In genomic region chr10:3293536-3294431, GRCh38 we compare ENCODE assay signal across 19 cellular contexts.
A peak's percentile ranks its signal among the peaks of the same experiment; 100 is the strongest.
DNase-seq lines count a peak whose midpoint lies in the region; ATAC-seq lines count a peak whose summit lies in the region.
"Had no signal": no experiment of that assay in that cellular context is flagged by ENCODE, and none has a peak within 500 bp of the region (broad histone marks: within the 10 kb centered on the region; RNA-seq: fewer than 3 reads in every experiment).

No MANE protein-coding gene starts in this region.

- H3K4me3 ChIP-seq in SJSA1 (no peak overlapping the region), rectal smooth muscle tissue (ENCODE audit: low read length) (no peak overlapping the region)
- H3K4me3 ChIP-seq in CD8-positive, alpha-beta memory T cell (ENCODE audit: low read length): no peak overlapping the region
- H3K4me3 ChIP-seq: cardiac muscle cell, neural progenitor cell, spleen had no signal

- DNase-seq in COLO668 (lab: John Stamatoyannopoulos, UW; ENCODE audit: unreplicated experiment) (peak; percentile 14), SJSA1 (ENCODE audit: low read depth in 1 of 2, low spot score in 2 of 2) (peak in 1 of 2 experiments; percentile 42), fibroblast of the conjunctiva (ENCODE audit: low read depth) (peak; percentile 30)
- DNase-seq in activated naive CD4-positive, alpha-beta T cell (lab: John Stamatoyannopoulos, UW): no peak
- no peak for DNase-seq in CD8-positive, alpha-beta memory T cell
- DNase-seq in activated naive CD8-positive, alpha-beta T cell treated with anti-CD3 and anti-CD28 coated beads for 36 hours: no peak
- DNase-seq: activated CD8-positive, alpha-beta memory T cell treated with anti-CD3 and anti-CD28 coated beads for 24 hours; activated gamma-delta T cell treated with Interleukin-2 at 50 U/mL for 16 hours; DMS153; left colon; NCI-H2171; SK-N-SH; spleen had no signal

- H3K27ac ChIP-seq in SJSA1 (peak overlapping the region; percentile 83), rectal smooth muscle tissue (ENCODE audit: low read depth, low read length) (peak overlapping the region; percentile 89)
- no peak overlapping the region for H3K27ac ChIP-seq in CD8-positive, alpha-beta memory T cell (ENCODE audit: low read depth, low read length)
- H3K27ac ChIP-seq: cardiac muscle cell, HL-60, neural progenitor cell, spleen had no signal

- POLR2A ChIA-PET in CD8-positive, alpha-beta memory T cell (lab: Charles Lee): no interaction called here

- CTCF ChIA-PET in CD8-positive, alpha-beta memory T cell (lab: Charles Lee): no interaction called here

- H3K27ac Mint-ChIP-seq in CD8-positive, alpha-beta memory T cell: peak overlapping the region in 1 of 8 donors; percentile 29
- H3K27ac Mint-ChIP-seq in activated naive CD8-positive, alpha-beta T cell treated with anti-CD3 and anti-CD28 coated beads for 36 hours: no peak overlapping the region
- H3K27ac Mint-ChIP-seq: neural progenitor cell had no signal

- peaks cover 3 to 23% of the 10 kb centered on the region in 2 donors for H3K27me3 Mint-ChIP-seq in CD8-positive, alpha-beta memory T cell
- peaks cover 8% of the 10 kb centered on the region for H3K27me3 Mint-ChIP-seq in activated naive CD8-positive, alpha-beta T cell treated with anti-CD3 and anti-CD28 coated beads for 36 hours

- H3K36me3 ChIP-seq in SJSA1 (no peaks in the 10 kb centered on the region), rectal smooth muscle tissue (ENCODE audit: control insufficient read depth, insufficient read depth, low read length) (no peaks in the 10 kb centered on the region)
- no peaks in the 10 kb centered on the region for H3K36me3 ChIP-seq in CD8-positive, alpha-beta memory T cell (ENCODE audit: insufficient read depth, low read length)
- H3K36me3 ChIP-seq: cardiac muscle cell, neural progenitor cell, spleen had no signal

- H3K4me3 Mint-ChIP-seq in CD8-positive, alpha-beta memory T cell: no peak overlapping the region
- H3K4me3 Mint-ChIP-seq in activated naive CD8-positive, alpha-beta T cell treated with anti-CD3 and anti-CD28 coated beads for 36 hours: no peak overlapping the region
- H3K4me3 Mint-ChIP-seq: neural progenitor cell had no signal

- H3K4me1 ChIP-seq in SJSA1 (replicated peaks) (peaks cover 39% of the 10 kb centered on the region), rectal smooth muscle tissue (ENCODE audit: control insufficient read depth, insufficient read depth, low read length) (peaks cover 16% of the 10 kb centered on the region)
- H3K4me1 ChIP-seq in CD8-positive, alpha-beta memory T cell (ENCODE audit: insufficient read depth, low read length): no peaks in the 10 kb centered on the region
- H3K4me1 ChIP-seq: spleen had no signal

- no peak overlapping the region for H3K9ac ChIP-seq in rectal smooth muscle tissue (ENCODE audit: low read length)
- H3K9ac ChIP-seq: neural progenitor cell, SK-N-SH had no signal

- H3K36me3 Mint-ChIP-seq in CD8-positive, alpha-beta memory T cell: no peaks in the 10 kb centered on the region
- no peaks in the 10 kb centered on the region for H3K36me3 Mint-ChIP-seq in activated naive CD8-positive, alpha-beta T cell treated with anti-CD3 and anti-CD28 coated beads for 36 hours
- H3K36me3 Mint-ChIP-seq: neural progenitor cell had no signal

- ATAC-seq in GM18907 (IDR thresholded peaks at IDR 0.05; ENCODE audit: unreplicated experiment): no peak
- ATAC-seq: HCT116, left colon had no signal

- no peaks in the 10 kb centered on the region for H3K9me3 Mint-ChIP-seq in CD8-positive, alpha-beta memory T cell
- H3K9me3 Mint-ChIP-seq in activated naive CD8-positive, alpha-beta T cell treated with anti-CD3 and anti-CD28 coated beads for 36 hours: no peaks in the 10 kb centered on the region
- H3K9me3 Mint-ChIP-seq: neural progenitor cell had no signal

- no peaks in the 10 kb centered on the region for H3K4me1 Mint-ChIP-seq in CD8-positive, alpha-beta memory T cell
- no peaks in the 10 kb centered on the region for H3K4me1 Mint-ChIP-seq in activated naive CD8-positive, alpha-beta T cell treated with anti-CD3 and anti-CD28 coated beads for 36 hours

- no peaks in the 10 kb centered on the region for H3K27me3 ChIP-seq in SJSA1 (replicated peaks)
- H3K27me3 ChIP-seq in rectal smooth muscle tissue (ENCODE audit: control insufficient read depth, insufficient read depth, low read length): no peaks in the 10 kb centered on the region
- H3K27me3 ChIP-seq in CD8-positive, alpha-beta memory T cell (ENCODE audit: insufficient read depth, low read length, poor library complexity, severe bottlenecking): no peaks in the 10 kb centered on the region
- H3K27me3 ChIP-seq: cardiac muscle cell, neural progenitor cell, spleen had no signal

- H3K9me3 ChIP-seq in SJSA1 (replicated peaks): no peaks in the 10 kb centered on the region
- H3K9me3 ChIP-seq in CD8-positive, alpha-beta memory T cell (ENCODE audit: low read length): no peaks in the 10 kb centered on the region
- H3K9me3 ChIP-seq: SK-N-SH, spleen had no signal

Comparison
In these comparisons a context has a peak if more than half of its experiments do, and no peak if none do; other contexts are left out.
1. DNase-seq: peak in COLO668 (single experiment) and fibroblast of the conjunctiva (single experiment); none in activated naive CD4-positive, alpha-beta T cell (0 of 4), CD8-positive, alpha-beta memory T cell (0 of 5) and activated naive CD8-positive, alpha-beta T cell treated with anti-CD3 and anti-CD28 coated beads for 36 hours (single experiment).